ENCODE assay signal across 1 cellular context in the genomic region with DNA sequence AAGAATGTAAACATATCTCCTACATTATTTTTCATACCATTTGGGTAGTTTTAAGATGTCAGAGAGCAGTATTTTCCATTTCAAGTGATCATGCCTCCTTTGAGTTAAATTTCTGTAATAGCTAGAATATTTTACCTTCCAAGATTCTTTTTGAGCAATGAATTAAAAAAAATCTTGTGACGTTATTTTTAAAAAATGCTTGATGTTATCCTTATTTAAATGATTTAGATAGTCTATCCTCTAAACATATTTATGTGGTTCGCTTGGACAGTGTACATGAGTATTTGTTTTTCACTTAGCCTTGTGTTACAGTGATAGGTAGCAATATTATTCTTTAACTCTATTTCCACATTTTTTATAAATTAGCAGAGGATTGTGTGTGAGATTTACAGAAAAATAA.
TF ChIP-seq lines count a peak whose summit lies in the region.

No MANE protein-coding gene starts in this region.

TF ChIP-seq in SK-N-SH treated with all-trans-retinoic acid at 6 μM for 48 hours, 23 proteins besides CTCF, POLR2A, EP300 and RAD21 (continued from another document):
- TF ChIP-seq PATZ1 (CRISPR knock-in tag; IDR thresholded peaks at IDR 0.05; ENCODE audit: borderline replicate concordance) (no peak), TCF4 (CRISPR knock-in tag; IDR thresholded peaks at IDR 0.05; ENCODE audit: borderline replicate concordance) (no peak), ZNF8 (CRISPR knock-in tag; IDR thresholded peaks at IDR 0.05) (no peak), GLIS3 (CRISPR knock-in tag; IDR thresholded peaks at IDR 0.05) (no peak), CREB5 (CRISPR knock-in tag; IDR thresholded peaks at IDR 0.05; ENCODE audit: low read depth) (no peak), POU6F1 (CRISPR knock-in tag; IDR thresholded peaks at IDR 0.05; ENCODE audit: borderline replicate concordance, low read depth) (no peak), ZFP3 (CRISPR knock-in tag; IDR thresholded peaks at IDR 0.05) (no peak), ZNF70 (CRISPR knock-in tag; IDR thresholded peaks at IDR 0.05) (no peak), ESRRG (CRISPR knock-in tag; IDR thresholded peaks at IDR 0.05) (no peak), PPARA (CRISPR knock-in tag; IDR thresholded peaks at IDR 0.05; ENCODE audit: borderline replicate concordance) (no peak)
- TF ChIP-seq, protein P1, sequence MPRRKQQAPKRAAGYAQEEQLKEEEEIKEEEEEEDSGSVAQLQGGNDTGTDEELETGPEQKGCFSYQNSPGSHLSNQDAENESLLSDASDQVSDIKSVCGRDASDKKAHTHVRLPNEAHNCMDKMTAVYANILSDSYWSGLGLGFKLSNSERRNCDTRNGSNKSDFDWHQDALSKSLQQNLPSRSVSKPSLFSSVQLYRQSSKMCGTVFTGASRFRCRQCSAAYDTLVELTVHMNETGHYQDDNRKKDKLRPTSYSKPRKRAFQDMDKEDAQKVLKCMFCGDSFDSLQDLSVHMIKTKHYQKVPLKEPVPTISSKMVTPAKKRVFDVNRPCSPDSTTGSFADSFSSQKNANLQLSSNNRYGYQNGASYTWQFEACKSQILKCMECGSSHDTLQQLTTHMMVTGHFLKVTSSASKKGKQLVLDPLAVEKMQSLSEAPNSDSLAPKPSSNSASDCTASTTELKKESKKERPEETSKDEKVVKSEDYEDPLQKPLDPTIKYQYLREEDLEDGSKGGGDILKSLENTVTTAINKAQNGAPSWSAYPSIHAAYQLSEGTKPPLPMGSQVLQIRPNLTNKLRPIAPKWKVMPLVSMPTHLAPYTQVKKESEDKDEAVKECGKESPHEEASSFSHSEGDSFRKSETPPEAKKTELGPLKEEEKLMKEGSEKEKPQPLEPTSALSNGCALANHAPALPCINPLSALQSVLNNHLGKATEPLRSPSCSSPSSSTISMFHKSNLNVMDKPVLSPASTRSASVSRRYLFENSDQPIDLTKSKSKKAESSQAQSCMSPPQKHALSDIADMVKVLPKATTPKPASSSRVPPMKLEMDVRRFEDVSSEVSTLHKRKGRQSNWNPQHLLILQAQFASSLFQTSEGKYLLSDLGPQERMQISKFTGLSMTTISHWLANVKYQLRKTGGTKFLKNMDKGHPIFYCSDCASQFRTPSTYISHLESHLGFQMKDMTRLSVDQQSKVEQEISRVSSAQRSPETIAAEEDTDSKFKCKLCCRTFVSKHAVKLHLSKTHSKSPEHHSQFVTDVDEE (CRISPR knock-in tag; IDR thresholded peaks at IDR 0.05): no peak
TF ChIP-seq in SK-N-SH treated with all-trans-retinoic acid at 6 μM for 48 hours: peak in this region for 0.
